ENCODE assay signal across 27 cellular contexts in the genomic region with DNA sequence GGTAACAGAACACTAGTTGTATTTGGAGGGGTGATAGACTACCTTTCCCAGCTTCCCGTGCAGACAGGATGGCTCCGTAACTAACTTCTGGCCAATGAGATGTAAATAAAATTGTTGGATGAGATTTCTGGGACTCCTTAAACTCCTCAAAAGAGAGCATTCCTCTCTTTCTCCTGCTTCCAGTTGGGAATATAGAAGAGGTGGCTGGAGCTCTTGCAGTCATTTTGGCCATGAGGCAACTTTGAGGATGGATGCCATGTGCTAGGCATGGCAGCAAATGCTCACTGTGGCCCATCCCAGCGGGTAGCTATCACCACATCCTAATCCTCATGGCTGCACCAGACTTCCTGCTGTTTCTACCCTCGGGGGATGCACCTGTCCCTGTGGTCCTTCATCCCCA. TPM values are rescaled to one million over a fixed set of nuclear protein-coding genes. Genes with fewer than 3 reads are reported as not detected.
"Had no signal": no experiment of that assay in that cellular context is flagged by ENCODE, and none has a peak within 500 bp of the region (broad histone marks: within the 10 kb centered on the region; RNA-seq: fewer than 3 reads in every experiment).

No MANE protein-coding gene starts in this region.

- ATAC-seq: activated naive CD4-positive, alpha-beta T cell treated with anti-CD3 and anti-CD28 coated beads, Interleukin-2, amount 50 U/mL, for 72 hours; activated T-cell treated with anti-CD3 and anti-CD28 coated beads, Interleukin-2, amount 50 U/mL, for 4 hours; K562; PC-3; T-cell had no signal

- H3K4me3 Mint-ChIP-seq: activated CD4-positive, alpha-beta memory T cell treated with anti-CD3 and anti-CD28 coated beads for 36 hours; activated CD4-positive, alpha-beta T cell treated with anti-CD3 and anti-CD28 coated beads, Interleukin-2, amount 10 ng/mL, durations not matched to agents 7 days and 5 days; activated T-cell treated with anti-CD3 and anti-CD28 coated beads, Interleukin-2, amount 50 U/mL, for 4 hours; brain; T-cell had no signal

- H3K36me3 Mint-ChIP-seq: activated CD4-positive, alpha-beta memory T cell treated with anti-CD3 and anti-CD28 coated beads for 36 hours; activated naive CD4-positive, alpha-beta T cell treated with anti-CD3 and anti-CD28 coated beads, Interleukin-2, amount 50 U/mL, for 72 hours; brain; T-cell had no signal

- DNase-seq: activated CD4-positive, alpha-beta memory T cell treated with anti-CD3 and anti-CD28 coated beads for 36 hours; activated CD4-positive, alpha-beta T cell treated with anti-CD3 and anti-CD28 coated beads, Interleukin-2, amount 10 ng/mL, durations not matched to agents 7 days and 5 days; activated CD4-positive, CD25-positive, alpha-beta regulatory T cell; activated CD8-positive, alpha-beta memory T cell treated with anti-CD3 and anti-CD28 coated beads for 24 hours; activated effector memory CD4-positive, alpha-beta T cell treated with anti-CD3 and anti-CD28 coated beads, Interleukin-2, amount 50 U/mL, for 16 hours; activated naive CD4-positive, alpha-beta T cell treated with Interleukin-2 at 50 U/mL for 16 hours; activated T-cell treated with anti-CD3 and anti-CD28 coated beads, Interleukin-2, amount 50 U/mL, for 4 hours; amygdala; Karpas-422; NCI-H1105 treated with DMSO at 0.1 percent for 48 hours; NCI-H1436 treated with DMSO at 0.1 percent for 48 hours; NCI-H1930; NCI-H2171; NCI-H2227 treated with DMSO at 0.1 percent for 48 hours; NCI-H526 treated with DMSO at 0.1 percent for 48 hours; NCI-H82; PC-3; T-cell; T-helper 2 cell; T1000 had no signal

- H3K4me3 ChIP-seq: K562, SK-N-MC had no signal

- H3K27ac ChIP-seq: SK-N-MC, VCaP had no signal

- H3K9me3 Mint-ChIP-seq: activated CD4-positive, alpha-beta memory T cell treated with anti-CD3 and anti-CD28 coated beads for 36 hours; activated CD4-positive, alpha-beta T cell treated with anti-CD3 and anti-CD28 coated beads, Interleukin-2, amount 10 ng/mL, durations not matched to agents 7 days and 5 days; activated naive CD4-positive, alpha-beta T cell treated with anti-CD3 and anti-CD28 coated beads, Interleukin-2, amount 50 U/mL, for 72 hours; activated T-cell treated with anti-CD3 and anti-CD28 coated beads, Interleukin-2, amount 50 U/mL, for 4 hours; T-cell had no signal

- FAIRE-seq: astrocyte, K562, TTC549 had no signal

- H3K27ac Mint-ChIP-seq: activated CD4-positive, alpha-beta memory T cell treated with anti-CD3 and anti-CD28 coated beads for 36 hours; activated CD4-positive, alpha-beta T cell treated with anti-CD3 and anti-CD28 coated beads, Interleukin-2, amount 10 ng/mL, durations not matched to agents 7 days and 5 days; activated naive CD4-positive, alpha-beta T cell treated with anti-CD3 and anti-CD28 coated beads, Interleukin-2, amount 50 U/mL, for 72 hours; T-cell had no signal

RNA-seq across cellular contexts. Expression of a gene that starts 7.4 kb away (rescaled TPM):
- total RNA-seq: activated CD4-positive, alpha-beta memory T cell treated with anti-CD3 and anti-CD28 coated beads for 36 hours; astrocyte; K562; T-cell had no signal
- polyA plus RNA-seq: K562 had no signal
